ENCODE assay signal across 24 cellular contexts in the genomic region with DNA sequence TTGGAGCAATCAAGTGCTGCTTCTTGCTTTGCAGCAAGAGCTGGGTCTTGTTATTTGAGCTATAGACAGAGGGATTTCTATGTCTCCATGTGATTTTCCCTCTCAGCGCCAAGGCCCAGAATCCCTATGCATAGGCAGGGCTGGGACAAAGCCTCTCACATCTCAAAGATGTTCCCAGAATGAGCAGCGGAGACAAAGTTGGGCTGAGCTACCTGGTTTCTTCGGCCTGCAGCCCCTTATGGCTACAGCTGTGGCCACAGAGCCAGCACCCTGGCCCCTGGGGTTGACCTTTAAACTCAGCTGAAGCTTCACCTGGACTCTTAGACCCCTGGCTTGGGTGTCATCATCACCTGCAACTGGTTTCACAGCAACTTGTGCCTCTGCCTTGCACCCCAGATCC.
"Had no signal": no experiment of that assay in that cellular context is flagged by ENCODE, and none has a peak within 500 bp of the region (broad histone marks: within the 10 kb centered on the region; RNA-seq: fewer than 3 reads in every experiment).

No MANE protein-coding gene starts in this region.

- H3K27ac Mint-ChIP-seq: dendritic cell treated with granulocyte-macrophage colony-stimulating factor and Interleukin-4, amounts not matched to agents 40 ng/mL and 50 ng/mL, for 4 days; effector memory CD8-positive, alpha-beta T cell; memory B cell; naive B cell; stimulated activated effector memory CD8-positive, alpha-beta T cell treated with anti-CD3 and anti-CD28 coated beads, Interleukin-12 subunit alpha, Interleukin-12 subunit beta, amount 100 ng/mL, for 72 hours had no signal

- H3K9me3 Mint-ChIP-seq: dendritic cell treated with granulocyte-macrophage colony-stimulating factor and Interleukin-4, amounts not matched to agents 40 ng/mL and 50 ng/mL, for 4 days; effector memory CD8-positive, alpha-beta T cell; memory B cell; naive B cell; stimulated activated effector memory CD8-positive, alpha-beta T cell treated with anti-CD3 and anti-CD28 coated beads, Interleukin-12 subunit alpha, Interleukin-12 subunit beta, amount 100 ng/mL, for 72 hours had no signal

- DNase-seq: cerebellar nuclear complex; effector memory CD8-positive, alpha-beta T cell; esophagus squamous epithelium; foreskin fibroblast; glutamatergic neuron; lower lobe of right lung; midbrain; naive B cell; nephron progenitor cell; occipital lobe; posterior cingulate gyrus; right cardiac atrium; stimulated activated CD4-positive, alpha-beta T cell treated with anti-CD3 and anti-CD28 coated beads, Interleukin-4, amount 100 ng/mL, for 1 hour; stimulated activated CD8-positive, alpha-beta memory T cell treated with anti-CD3 and anti-CD28 coated beads, Interleukin-4, amount 100 ng/mL, for 48 hours; stimulated activated naive CD8-positive, alpha-beta T cell treated with anti-CD3 and anti-CD28 coated beads, Interleukin-15, Interleukin-2, amounts not matched to agents 100 U/mL and 50 U/mL, for 24 hours; thyroid gland had no signal

- H3K4me1 ChIP-seq: gastroesophageal sphincter, left lung, lower lobe of right lung, suprapubic skin, thyroid gland, upper lobe of left lung, uterus had no signal

- ATAC-seq: effector memory CD8-positive, alpha-beta T cell; gastroesophageal sphincter; left lung; lower lobe of right lung; right cardiac atrium; stimulated activated effector memory CD8-positive, alpha-beta T cell treated with anti-CD3 and anti-CD28 coated beads, Interleukin-12 subunit alpha, Interleukin-12 subunit beta, amount 100 ng/mL, for 72 hours; stimulated activated naive CD8-positive, alpha-beta T cell treated with anti-CD3 and anti-CD28 coated beads, Interleukin-15, Interleukin-2, amounts not matched to agents 100 U/mL and 50 U/mL, for 24 hours had no signal

- H3K9me3 ChIP-seq: esophagus squamous epithelium, gastroesophageal sphincter, left lung, lower lobe of right lung, suprapubic skin, thyroid gland, upper lobe of left lung, uterus had no signal

- H3K27ac ChIP-seq: gastroesophageal sphincter, left lung, lower lobe of right lung, suprapubic skin, thyroid gland, upper lobe of left lung, uterus had no signal

- H3K4me3 ChIP-seq: esophagus squamous epithelium, gastroesophageal sphincter, left lung, lower lobe of right lung, suprapubic skin, thyroid gland, upper lobe of left lung, uterus had no signal

- H3K36me3 Mint-ChIP-seq: memory B cell; naive B cell; stimulated activated effector memory CD8-positive, alpha-beta T cell treated with anti-CD3 and anti-CD28 coated beads, Interleukin-12 subunit alpha, Interleukin-12 subunit beta, amount 100 ng/mL, for 72 hours had no signal

- H3K27me3 ChIP-seq: esophagus squamous epithelium, gastroesophageal sphincter, left lung, suprapubic skin, thyroid gland, upper lobe of left lung, uterus had no signal

- H3K4me3 Mint-ChIP-seq: dendritic cell treated with granulocyte-macrophage colony-stimulating factor and Interleukin-4, amounts not matched to agents 40 ng/mL and 50 ng/mL, for 4 days; effector memory CD8-positive, alpha-beta T cell; memory B cell; naive B cell; nephron progenitor cell; stimulated activated effector memory CD8-positive, alpha-beta T cell treated with anti-CD3 and anti-CD28 coated beads, Interleukin-12 subunit alpha, Interleukin-12 subunit beta, amount 100 ng/mL, for 72 hours had no signal

- H3K36me3 ChIP-seq: esophagus squamous epithelium, gastroesophageal sphincter, left lung, lower lobe of right lung, suprapubic skin, thyroid gland, upper lobe of left lung, uterus had no signal

- H3K4me1 Mint-ChIP-seq: naive B cell; stimulated activated effector memory CD8-positive, alpha-beta T cell treated with anti-CD3 and anti-CD28 coated beads, Interleukin-12 subunit alpha, Interleukin-12 subunit beta, amount 100 ng/mL, for 72 hours had no signal
